In genomic region chr3:53841296-53841695, GRCh38 we compare ENCODE assay signal across 1 cellular context.
TF ChIP-seq lines count a peak whose summit lies in the region.

No MANE protein-coding gene starts in this region.

TF ChIP-seq in HepG2, 621 proteins besides CTCF, POLR2A, EP300 and RAD21 (continued from another document and continues in another):
- no peak for TF ChIP-seq SNAPC4 (CRISPR knock-in tag; IDR thresholded peaks at IDR 0.05)
- no peak for TF ChIP-seq SP140L (CRISPR knock-in tag; IDR thresholded peaks at IDR 0.05; ENCODE audit: borderline replicate concordance)
- TF ChIP-seq ZSCAN31 (CRISPR knock-in tag; IDR thresholded peaks at IDR 0.05; ENCODE audit: low read depth), result no peak
- no peak for TF ChIP-seq JUNB (CRISPR knock-in tag; IDR thresholded peaks at IDR 0.05; ENCODE audit: borderline replicate concordance)
- TF ChIP-seq ZNF263 (CRISPR knock-in tag; IDR thresholded peaks at IDR 0.05), result peak; percentile 81
- no peak for TF ChIP-seq ZNF367 (CRISPR knock-in tag; IDR thresholded peaks at IDR 0.05; ENCODE audit: borderline replicate concordance)
- peak; percentile 28; the same call in 1 of the 2 replicates for TF ChIP-seq TARDBP (CRISPR knock-in tag; IDR thresholded peaks at IDR 0.05)
- TF ChIP-seq HMGXB4 (CRISPR knock-in tag; IDR thresholded peaks at IDR 0.05; ENCODE audit: borderline replicate concordance in 1 of 2, low read depth in 1 of 2), result peak in 1 of 2 experiments; percentile 34; a peak in 1 of 4 replicates
- TF ChIP-seq, protein P1, sequence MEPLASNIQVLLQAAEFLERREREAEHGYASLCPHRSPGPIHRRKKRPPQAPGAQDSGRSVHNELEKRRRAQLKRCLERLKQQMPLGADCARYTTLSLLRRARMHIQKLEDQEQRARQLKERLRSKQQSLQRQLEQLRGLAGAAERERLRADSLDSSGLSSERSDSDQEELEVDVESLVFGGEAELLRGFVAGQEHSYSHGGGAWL (CRISPR knock-in tag; IDR thresholded peaks at IDR 0.05), result no peak
- TF ChIP-seq ZNF644 (CRISPR knock-in tag; IDR thresholded peaks at IDR 0.05; ENCODE audit: low read depth), result no peak
- TF ChIP-seq, protein P2, sequence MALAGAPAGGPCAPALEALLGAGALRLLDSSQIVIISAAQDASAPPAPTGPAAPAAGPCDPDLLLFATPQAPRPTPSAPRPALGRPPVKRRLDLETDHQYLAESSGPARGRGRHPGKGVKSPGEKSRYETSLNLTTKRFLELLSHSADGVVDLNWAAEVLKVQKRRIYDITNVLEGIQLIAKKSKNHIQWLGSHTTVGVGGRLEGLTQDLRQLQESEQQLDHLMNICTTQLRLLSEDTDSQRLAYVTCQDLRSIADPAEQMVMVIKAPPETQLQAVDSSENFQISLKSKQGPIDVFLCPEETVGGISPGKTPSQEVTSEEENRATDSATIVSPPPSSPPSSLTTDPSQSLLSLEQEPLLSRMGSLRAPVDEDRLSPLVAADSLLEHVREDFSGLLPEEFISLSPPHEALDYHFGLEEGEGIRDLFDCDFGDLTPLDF (CRISPR knock-in tag; IDR thresholded peaks at IDR 0.05), result no peak
- no peak for TF ChIP-seq ZMYM4 (CRISPR knock-in tag; IDR thresholded peaks at IDR 0.05)
- no peak for TF ChIP-seq HMGA1 (CRISPR knock-in tag; conservative IDR thresholded peaks at IDR 0.05)
- TF ChIP-seq ZNF24 (IDR thresholded peaks at IDR 0.05), result no peak
- no peak for TF ChIP-seq POGZ (CRISPR knock-in tag; IDR thresholded peaks at IDR 0.05)
- TF ChIP-seq NR0B2 (CRISPR knock-in tag; IDR thresholded peaks at IDR 0.05), result 0 out of 2 replicates have a peak, but pooled peaks have one; percentile 27
- TF ChIP-seq NR1H2 (CRISPR knock-in tag; IDR thresholded peaks at IDR 0.05; ENCODE audit: borderline replicate concordance, low read depth), result no peak
- no peak for TF ChIP-seq TP53 (CRISPR knock-in tag; conservative IDR thresholded peaks at IDR 0.05)
- no peak for TF ChIP-seq TOPORS (CRISPR knock-in tag; IDR thresholded peaks at IDR 0.05)
- peak; percentile 26; the same call in 1 of the 2 replicates for TF ChIP-seq ARID4A (CRISPR knock-in tag; IDR thresholded peaks at IDR 0.05; ENCODE audit: borderline replicate concordance)
- no peak for TF ChIP-seq ATRX (CRISPR knock-in tag; IDR thresholded peaks at IDR 0.05; ENCODE audit: borderline replicate concordance)
- TF ChIP-seq TCF7L2 (IDR thresholded peaks at IDR 0.05; ENCODE audit: low read depth, low read length), result no peak
- TF ChIP-seq ZNF761 (CRISPR knock-in tag; conservative IDR thresholded peaks at IDR 0.05), result no peak
- TF ChIP-seq ZNF737 (CRISPR knock-in tag; IDR thresholded peaks at IDR 0.05; ENCODE audit: borderline replicate concordance), result no peak
- TF ChIP-seq, protein P3, sequence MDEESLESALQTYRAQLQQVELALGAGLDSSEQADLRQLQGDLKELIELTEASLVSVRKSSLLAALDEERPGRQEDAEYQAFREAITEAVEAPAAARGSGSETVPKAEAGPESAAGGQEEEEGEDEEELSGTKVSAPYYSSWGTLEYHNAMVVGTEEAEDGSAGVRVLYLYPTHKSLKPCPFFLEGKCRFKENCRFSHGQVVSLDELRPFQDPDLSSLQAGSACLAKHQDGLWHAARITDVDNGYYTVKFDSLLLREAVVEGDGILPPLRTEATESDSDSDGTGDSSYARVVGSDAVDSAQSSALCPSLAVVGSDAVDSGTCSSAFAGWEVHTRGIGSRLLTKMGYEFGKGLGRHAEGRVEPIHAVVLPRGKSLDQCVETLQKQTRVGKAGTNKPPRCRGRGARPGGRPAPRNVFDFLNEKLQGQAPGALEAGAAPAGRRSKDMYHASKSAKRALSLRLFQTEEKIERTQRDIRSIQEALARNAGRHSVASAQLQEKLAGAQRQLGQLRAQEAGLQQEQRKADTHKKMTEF (CRISPR knock-in tag; IDR thresholded peaks at IDR 0.05), result no peak
- no peak for TF ChIP-seq HNF4A (CRISPR knock-in tag; IDR thresholded peaks at IDR 0.05)
- 0 out of 2 replicates have a peak, but pooled peaks have one; percentile 38 for TF ChIP-seq MED1 (CRISPR knock-in tag; IDR thresholded peaks at IDR 0.05)
- TF ChIP-seq AGO2 (optimal IDR thresholded peaks at IDR 0.05; ENCODE audit: low read depth, low read length), result peak; percentile 37
- TF ChIP-seq ZNF503 (CRISPR knock-in tag; IDR thresholded peaks at IDR 0.05), result no peak
- no peak for TF ChIP-seq HMG20B (CRISPR knock-in tag; conservative IDR thresholded peaks at IDR 0.05)
- no peak for TF ChIP-seq ZNF44 (CRISPR knock-in tag; IDR thresholded peaks at IDR 0.05)
- no peak for TF ChIP-seq YEATS4 (CRISPR knock-in tag; IDR thresholded peaks at IDR 0.05; ENCODE audit: borderline replicate concordance)
- TF ChIP-seq HDAC1 (CRISPR knock-in tag; IDR thresholded peaks at IDR 0.05), result no peak
- no peak for TF ChIP-seq ZNF282 (IDR thresholded peaks at IDR 0.05; ENCODE audit: partially characterized antibody)
- no peak for TF ChIP-seq ZNF646 (CRISPR knock-in tag; IDR thresholded peaks at IDR 0.05)
